In genomic region chr5:73822989-73823339, GRCh38 we compare ENCODE assay signal across 1 cellular context.
TF ChIP-seq lines count a peak whose summit lies in the region.

No MANE protein-coding gene starts in this region.

TF ChIP-seq in HepG2, 621 proteins besides CTCF, POLR2A, EP300 and RAD21 (continued from another document):
- TF ChIP-seq, protein P1, sequence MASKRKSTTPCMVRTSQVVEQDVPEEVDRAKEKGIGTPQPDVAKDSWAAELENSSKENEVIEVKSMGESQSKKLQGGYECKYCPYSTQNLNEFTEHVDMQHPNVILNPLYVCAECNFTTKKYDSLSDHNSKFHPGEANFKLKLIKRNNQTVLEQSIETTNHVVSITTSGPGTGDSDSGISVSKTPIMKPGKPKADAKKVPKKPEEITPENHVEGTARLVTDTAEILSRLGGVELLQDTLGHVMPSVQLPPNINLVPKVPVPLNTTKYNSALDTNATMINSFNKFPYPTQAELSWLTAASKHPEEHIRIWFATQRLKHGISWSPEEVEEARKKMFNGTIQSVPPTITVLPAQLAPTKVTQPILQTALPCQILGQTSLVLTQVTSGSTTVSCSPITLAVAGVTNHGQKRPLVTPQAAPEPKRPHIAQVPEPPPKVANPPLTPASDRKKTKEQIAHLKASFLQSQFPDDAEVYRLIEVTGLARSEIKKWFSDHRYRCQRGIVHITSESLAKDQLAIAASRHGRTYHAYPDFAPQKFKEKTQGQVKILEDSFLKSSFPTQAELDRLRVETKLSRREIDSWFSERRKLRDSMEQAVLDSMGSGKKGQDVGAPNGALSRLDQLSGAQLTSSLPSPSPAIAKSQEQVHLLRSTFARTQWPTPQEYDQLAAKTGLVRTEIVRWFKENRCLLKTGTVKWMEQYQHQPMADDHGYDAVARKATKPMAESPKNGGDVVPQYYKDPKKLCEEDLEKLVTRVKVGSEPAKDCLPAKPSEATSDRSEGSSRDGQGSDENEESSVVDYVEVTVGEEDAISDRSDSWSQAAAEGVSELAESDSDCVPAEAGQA (IDR thresholded peaks at IDR 0.05; ENCODE audit: low read depth) = no peak
- TF ChIP-seq, protein P1 (CRISPR knock-in tag; IDR thresholded peaks at IDR 0.05; ENCODE audit: borderline replicate concordance) = 0 out of 2 replicates have a peak, but pooled peaks have one; percentile 1
- peak; percentile 26; the same call in 1 of the 2 replicates for TF ChIP-seq FOXA3 (CRISPR knock-in tag; IDR thresholded peaks at IDR 0.05)
- no peak for TF ChIP-seq ZNF180 (CRISPR knock-in tag; IDR thresholded peaks at IDR 0.05; ENCODE audit: borderline replicate concordance, low read depth)
- TF ChIP-seq JUND (CRISPR knock-in tag; IDR thresholded peaks at IDR 0.05) = 0 out of 2 replicates have a peak, but pooled peaks have one; percentile 42
- peak; percentile 27; the same call in 1 of the 2 replicates for TF ChIP-seq HOXA5 (CRISPR knock-in tag; IDR thresholded peaks at IDR 0.05)
- peak; percentile 16; the same call in 1 of the 2 replicates for TF ChIP-seq FOXP4 (CRISPR knock-in tag; IDR thresholded peaks at IDR 0.05)
- TF ChIP-seq CHCHD3 (CRISPR knock-in tag; IDR thresholded peaks at IDR 0.05) = no peak
- peak; percentile 50; the same call in 1 of the 2 replicates for TF ChIP-seq ATF3 (CRISPR knock-in tag; IDR thresholded peaks at IDR 0.05)
- peak; percentile 7; the same call in 1 of the 2 replicates for TF ChIP-seq SOX5 (CRISPR knock-in tag; IDR thresholded peaks at IDR 0.05; ENCODE audit: borderline replicate concordance)
